ENCODE assay signal across 1 cellular context in the genomic region with DNA sequence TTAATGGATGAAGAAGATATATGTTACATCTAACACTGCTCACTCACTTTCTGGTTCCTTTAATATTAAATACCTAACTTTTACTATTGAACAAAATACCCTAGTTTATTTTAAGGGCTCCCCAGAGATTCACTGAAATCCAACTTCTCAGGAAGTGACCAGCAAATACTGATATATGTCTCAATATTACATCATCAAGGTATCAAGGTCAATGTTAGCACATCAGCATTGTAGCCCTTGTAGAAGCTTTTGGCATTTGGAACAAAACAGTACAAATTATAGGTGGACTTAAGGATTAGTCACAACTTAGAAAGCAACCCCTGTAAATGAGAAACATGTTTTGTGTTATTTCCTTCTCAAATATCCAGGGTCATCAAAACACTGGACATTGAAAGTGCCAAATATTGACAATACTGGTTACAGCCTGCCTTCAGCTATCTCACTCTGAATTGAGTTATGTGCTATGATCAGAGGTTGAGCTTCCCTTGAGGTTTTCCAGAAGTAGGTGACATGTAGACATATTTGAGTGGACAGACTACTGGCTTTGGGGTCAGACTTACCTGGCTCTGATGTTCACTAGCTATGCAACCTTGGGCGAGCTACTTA.
TF ChIP-seq lines count a peak whose summit lies in the region.

No MANE protein-coding gene starts in this region.

TF ChIP-seq in IMR-90, 13 proteins besides CTCF, POLR2A, EP300 and RAD21 (continued from another document):
- TF ChIP-seq, protein P1, sequence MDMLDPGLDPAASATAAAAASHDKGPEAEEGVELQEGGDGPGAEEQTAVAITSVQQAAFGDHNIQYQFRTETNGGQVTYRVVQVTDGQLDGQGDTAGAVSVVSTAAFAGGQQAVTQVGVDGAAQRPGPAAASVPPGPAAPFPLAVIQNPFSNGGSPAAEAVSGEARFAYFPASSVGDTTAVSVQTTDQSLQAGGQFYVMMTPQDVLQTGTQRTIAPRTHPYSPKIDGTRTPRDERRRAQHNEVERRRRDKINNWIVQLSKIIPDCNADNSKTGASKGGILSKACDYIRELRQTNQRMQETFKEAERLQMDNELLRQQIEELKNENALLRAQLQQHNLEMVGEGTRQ (IDR thresholded peaks at IDR 0.05; ENCODE audit: low read depth, low read length), result no peak
